In genomic region chr6:123904228-123904627, GRCh38 we compare ENCODE assay signal across 24 cellular contexts.
"Had no signal": no experiment of that assay in that cellular context is flagged by ENCODE, and none has a peak within 500 bp of the region (broad histone marks: within the 10 kb centered on the region; RNA-seq: fewer than 3 reads in every experiment).

No MANE protein-coding gene starts in this region.

- H3K9me3 Mint-ChIP-seq: endodermal cell; mesothelial cell of epicardium; neural progenitor cell; stimulated activated naive B cell treated with anti-CD40 and anti-IgM and Interleukin-4, amounts not matched to agents 10 μg/mL and 1 μg/mL and 100 μg/mL, for 72 hours had no signal

- H3K4me1 ChIP-seq: heart left ventricle, left lung, lower lobe of right lung, neural progenitor cell, right atrium auricular region, sigmoid colon, testis, tibial nerve had no signal

- H3K27ac ChIP-seq: coronary artery, heart left ventricle, left lung, lower lobe of right lung, neural progenitor cell, ovary, right atrium auricular region, sigmoid colon, skin epidermis, testis, tibial nerve had no signal

- H3K4me1 Mint-ChIP-seq: endodermal cell; memory B cell; mesothelial cell of epicardium; neural progenitor cell; stimulated activated naive B cell treated with anti-CD40 and anti-IgM and Interleukin-4, amounts not matched to agents 10 μg/mL and 1 μg/mL and 100 μg/mL, for 72 hours; stimulated activated naive CD8-positive, alpha-beta T cell treated with anti-CD3 and anti-CD28 coated beads, Interleukin-15, amount 100 ng/mL, for 72 hours had no signal

- H3K36me3 Mint-ChIP-seq: memory B cell; mesothelial cell of epicardium; natural killer cell treated with Interleukin-12 subunit alpha and Interleukin-12 subunit beta and Interleukin-15 and Interleukin-18, amount 100 ng/mL, for 72 hours; neural progenitor cell; stimulated activated naive B cell treated with anti-CD40 and anti-IgM and Interleukin-4, amounts not matched to agents 10 μg/mL and 1 μg/mL and 100 μg/mL, for 72 hours had no signal

- H3K4me3 ChIP-seq: coronary artery, heart left ventricle, left lung, lower lobe of right lung, neural progenitor cell, ovary, right atrium auricular region, sigmoid colon, skin epidermis, testis, tibial nerve had no signal

- DNase-seq: effector CD4-positive, alpha-beta T cell; endodermal cell; heart left ventricle; hypothalamus; left lung; lower lobe of right lung; nucleus accumbens; ovary; sigmoid colon; stimulated activated CD4-positive, alpha-beta T cell treated with anti-CD3 and anti-CD28 coated beads, Interleukin-2, amount 100 ng/mL, for 24 hours; stimulated activated CD4-positive, alpha-beta T cell treated with anti-CD3 and anti-CD28 coated beads, Interleukin-4, amount 100 ng/mL, for 4 hours; stimulated activated naive B cell treated with anti-CD40 and anti-IgM and Interleukin-4, amounts not matched to agents 10 μg/mL and 1 μg/mL and 100 μg/mL, for 72 hours; stimulated activated naive CD8-positive, alpha-beta T cell treated with anti-CD3 and anti-CD28 coated beads, Interleukin-15, amount 100 ng/mL, for 72 hours; testis had no signal

- FAIRE-seq: frontal cortex, islet of Langerhans had no signal

- H3K36me3 ChIP-seq: heart left ventricle, left lung, lower lobe of right lung, neural progenitor cell, ovary, right atrium auricular region, sigmoid colon, tibial nerve had no signal

- H3K27me3 ChIP-seq: heart left ventricle, left lung, ovary, right atrium auricular region, sigmoid colon, testis, tibial nerve had no signal

- H3K9me3 ChIP-seq: heart left ventricle, left lung, lower lobe of right lung, ovary, right atrium auricular region, sigmoid colon, testis, tibial nerve had no signal

- H3K9ac ChIP-seq: neural progenitor cell had no signal

- H3K27me3 Mint-ChIP-seq: memory B cell; natural killer cell treated with Interleukin-12 subunit alpha and Interleukin-12 subunit beta and Interleukin-15 and Interleukin-18, amount 100 ng/mL, for 72 hours; stimulated activated naive B cell treated with anti-CD40 and anti-IgM and Interleukin-4, amounts not matched to agents 10 μg/mL and 1 μg/mL and 100 μg/mL, for 72 hours; stimulated activated naive CD8-positive, alpha-beta T cell treated with anti-CD3 and anti-CD28 coated beads, Interleukin-15, amount 100 ng/mL, for 72 hours had no signal

- H3K4me3 Mint-ChIP-seq: endodermal cell; memory B cell; mesothelial cell of epicardium; natural killer cell treated with Interleukin-12 subunit alpha and Interleukin-12 subunit beta and Interleukin-15 and Interleukin-18, amount 100 ng/mL, for 72 hours; neural progenitor cell; stimulated activated naive B cell treated with anti-CD40 and anti-IgM and Interleukin-4, amounts not matched to agents 10 μg/mL and 1 μg/mL and 100 μg/mL, for 72 hours; stimulated activated naive CD8-positive, alpha-beta T cell treated with anti-CD3 and anti-CD28 coated beads, Interleukin-15, amount 100 ng/mL, for 72 hours had no signal

- H3K27ac Mint-ChIP-seq: endodermal cell; memory B cell; mesothelial cell of epicardium; natural killer cell treated with Interleukin-12 subunit alpha and Interleukin-12 subunit beta and Interleukin-15 and Interleukin-18, amount 100 ng/mL, for 72 hours; neural progenitor cell; stimulated activated naive B cell treated with anti-CD40 and anti-IgM and Interleukin-4, amounts not matched to agents 10 μg/mL and 1 μg/mL and 100 μg/mL, for 72 hours; stimulated activated naive CD8-positive, alpha-beta T cell treated with anti-CD3 and anti-CD28 coated beads, Interleukin-15, amount 100 ng/mL, for 72 hours had no signal
